ENCODE assay signal across 11 cellular contexts in the genomic region with DNA sequence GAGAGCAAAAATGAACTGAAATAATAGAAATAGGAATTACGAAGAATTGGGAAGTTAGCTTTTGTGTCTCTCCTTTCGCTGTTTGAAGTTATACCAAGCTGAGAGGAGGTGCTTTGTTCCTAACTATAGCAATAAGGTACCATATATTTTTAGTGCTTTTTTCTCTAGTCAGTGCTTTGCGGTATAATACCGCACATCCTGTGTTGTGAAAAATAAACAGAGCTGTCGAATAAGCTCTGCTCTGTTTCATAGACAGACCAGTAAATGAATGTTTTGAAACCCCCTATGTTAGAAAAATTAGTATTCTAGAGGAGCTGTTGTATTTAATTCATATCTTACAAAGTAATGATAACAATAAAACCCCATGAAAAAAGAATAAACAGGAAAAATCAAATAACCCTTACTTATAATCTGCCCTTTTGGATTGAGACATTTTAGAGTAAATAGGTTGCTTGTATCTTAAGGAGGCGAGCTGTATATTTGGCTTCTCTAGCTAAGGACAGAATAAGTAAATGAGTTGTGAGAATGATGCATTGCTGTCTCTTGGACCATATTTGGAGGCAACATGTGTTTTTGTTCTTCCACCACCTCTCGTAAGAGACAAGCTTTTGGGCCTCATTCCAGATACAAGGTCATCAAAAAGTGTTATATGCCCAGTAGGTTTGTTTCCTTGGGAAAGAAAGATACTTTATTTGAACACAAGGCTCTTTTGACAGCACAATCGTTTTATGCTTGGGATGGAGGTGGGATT.
DNase-seq lines count a peak whose midpoint lies in the region; ATAC-seq and TF ChIP-seq lines count a peak whose summit lies in the region.
"Had no signal": no experiment of that assay in that cellular context is flagged by ENCODE, and none has a peak within 500 bp of the region (broad histone marks: within the 10 kb centered on the region; RNA-seq: fewer than 3 reads in every experiment).

No MANE protein-coding gene starts in this region.

- H4K20me1 ChIP-seq in IMR-90 (ENCODE audit: insufficient read depth, low read length) (peaks cover 43% of the 10 kb centered on the region), mammary epithelial cell (ENCODE audit: insufficient read depth, low read length) (no peaks in the 10 kb centered on the region)

- peak overlapping the region; percentile 3; the same call in 1 of the 2 replicates for H2AK5ac ChIP-seq in IMR-90 (ENCODE audit: low read depth, low read length)

- in situ Hi-C loops in IMR-90 (cut with MboI; ENCODE audit: low sequenced_read_pairs): no loop called here
- in situ Hi-C loops in mammary epithelial cell (cut with MboI; ENCODE audit: low sequenced_read_pairs in 2 of 2): loop anchor here (5.0 to 25.0 kb wide), 5 partner anchors 134 to 484 kb away; a partner anchor contains a TSS

- peaks cover 58% of the 10 kb centered on the region for H3K4me1 ChIP-seq in CD8-positive, alpha-beta T cell (ENCODE audit: insufficient read depth, low read length)
- H3K4me1 ChIP-seq in IMR-90 (ENCODE audit: control insufficient read depth, insufficient read depth, low read length) (peaks cover 28% of the 10 kb centered on the region), mammary epithelial cell (ENCODE audit: insufficient read depth, low read length) (peaks cover 64% of the 10 kb centered on the region), mesodermal cell (ENCODE audit: control insufficient read depth, insufficient read depth, low read length, poor library complexity, severe bottlenecking) (peaks cover 53% of the 10 kb centered on the region)

- BruUV-seq in IMR-90 (replicated peaks; lab: Mats Ljungman, UMichigan) (no TSS peak), mammary epithelial cell (replicated peaks; lab: Mats Ljungman, UMichigan) (no TSS peak)

- H2BK120ac ChIP-seq in IMR-90 (ENCODE audit: low read depth, low read length): peak overlapping the region; percentile 76; the same call in 1 of the 2 replicates

- H3K4me3 Mint-ChIP-seq in CD8-positive, alpha-beta T cell: peak overlapping the region; percentile 46

- H3K79me1 ChIP-seq in IMR-90 (ENCODE audit: low read depth in 1 of 2, low read length in 2 of 2): peaks cover 37 to 66% of the 10 kb centered on the region in 2 experiments

- no peaks in the 10 kb centered on the region for H3K9me3 ChIP-seq in CD8-positive, alpha-beta T cell (ENCODE audit: low read length)
- H3K9me3 ChIP-seq in IMR-90 (ENCODE audit: control insufficient read depth, insufficient read depth, low read length) (no peaks in the 10 kb centered on the region), mammary epithelial cell (replicated peaks; ENCODE audit: insufficient read depth, low read length) (no peaks in the 10 kb centered on the region), mesodermal cell (ENCODE audit: control insufficient read depth, low read length) (no peaks in the 10 kb centered on the region)

- no peak for TF ChIP-seq CTCF in CD8-positive, alpha-beta T cell (IDR thresholded peaks at IDR 0.05)
- TF ChIP-seq CTCF in IMR-90 (conservative IDR thresholded peaks at IDR 0.05; ENCODE audit: low read depth, low read length) (no peak), mammary epithelial cell (conservative IDR thresholded peaks at IDR 0.05 in 1 of 2, IDR thresholded peaks at IDR 0.05 in 1 of 2; ENCODE audit: extremely low read depth in 1 of 2, insufficient read depth in 1 of 2, low read depth in 1 of 2, low read length in 2 of 2) (no peak)

- no peak for DNase-seq in CD8-positive, alpha-beta T cell
- DNase-seq in IMR-90 (no peak), mammary epithelial cell (no peak), NCI-H1694 treated with DMSO at 0.1 percent for 48 hours (lab: John Stamatoyannopoulos, UW) (no peak), GOT3 (lab: John Stamatoyannopoulos, UW) (no peak)
- no peak for DNase-seq in stimulated activated CD4-positive, alpha-beta T cell treated with anti-CD3 and anti-CD28 coated beads, Interleukin-4, amount 100 ng/mL, for 4 hours
- DNase-seq: NCI-H146; RPMI8226; stimulated activated CD4-positive, alpha-beta T cell treated with anti-CD3 and anti-CD28 coated beads, Interleukin-1b, Interleukin-23, amount 100 ng/mL, for 48 hours had no signal

- H3K9me3 Mint-ChIP-seq in CD8-positive, alpha-beta T cell: no peaks in the 10 kb centered on the region

- H2BK20ac ChIP-seq in IMR-90 (ENCODE audit: low read depth, low read length): peak overlapping the region; percentile 2; the same call in 1 of the 2 replicates

- H3K4me1 Mint-ChIP-seq in CD8-positive, alpha-beta T cell (ENCODE audit: low read depth): peaks cover 67% of the 10 kb centered on the region

- H3K4me2 ChIP-seq in IMR-90 (ENCODE audit: low read depth, low read length): peak overlapping the region; percentile 34; the same call in 1 of the 2 replicates
- no peak overlapping the region for H3K4me2 ChIP-seq in mammary epithelial cell (ENCODE audit: insufficient read depth, low read depth, low read length)

- H4K91ac ChIP-seq in IMR-90 (ENCODE audit: insufficient read depth, low read depth, low read length): peak overlapping the region; percentile 59

- peaks cover 64% of the 10 kb centered on the region for H3K36me3 Mint-ChIP-seq in CD8-positive, alpha-beta T cell

- no peak overlapping the region; the same call in 1 of the 2 replicates for H3K56ac ChIP-seq in IMR-90 (ENCODE audit: extremely low read depth, insufficient read depth, low read length)

- H4K8ac ChIP-seq in IMR-90 (ENCODE audit: low read depth in 2 of 2, low read length in 2 of 2): peak overlapping the region; percentile 3 to 74; a peak in 3 of 4 replicates

- peak overlapping the region; percentile 88 for H3K4ac ChIP-seq in IMR-90 (ENCODE audit: low read depth, low read length)

- intact Hi-C loops in CD8-positive, alpha-beta T cell (cut with DNase I, micrococcal nuclease): loop anchor here (5.0 kb wide), 2 partner anchors 36 to 131 kb away; a partner anchor contains a TSS
- intact Hi-C loops in IMR-90 (cut with micrococcal nuclease): no loop called here
- intact Hi-C loops in mammary epithelial cell (cut with micrococcal nuclease): no loop called here

- no peaks in the 10 kb centered on the region for H3K27me3 ChIP-seq in CD8-positive, alpha-beta T cell (ENCODE audit: insufficient read depth, low read length)
- H3K27me3 ChIP-seq in IMR-90 (ENCODE audit: control insufficient read depth, insufficient read depth, low read length): no peaks in the 10 kb centered on the region
- H3K27me3 ChIP-seq in mammary epithelial cell (ENCODE audit: insufficient read depth, low read length): no peaks in the 10 kb centered on the region

- peak overlapping the region; percentile 2 for H2AK9ac ChIP-seq in IMR-90 (replicated peaks; ENCODE audit: low read depth, low read length, poor library complexity)

- POLR2A ChIA-PET in CD8-positive, alpha-beta T cell (lab: Charles Lee): interaction anchor here (0.7 to 1.4 kb wide), 7 partner anchors 12 to 495 kb away, joined by 3 to 6 read pairs (median 4); no protein-coding TSS in a partner anchor
- POLR2A ChIA-PET in IMR-90 (lab: Charles Lee; ENCODE audit: unreplicated experiment): no interaction called here

- H3K9me1 ChIP-seq in IMR-90 (ENCODE audit: insufficient read depth, low read length): peaks cover 31% of the 10 kb centered on the region

- peak overlapping the region; percentile 49; the same call in 2 of the 3 replicates for H2BK15ac ChIP-seq in IMR-90 (ENCODE audit: low read depth, low read length)

- H3K18ac ChIP-seq in IMR-90 (ENCODE audit: low read depth, low read length): peak overlapping the region; percentile 63; the same call in 1 of the 2 replicates

- peak overlapping the region; percentile 95 for H2BK5ac ChIP-seq in IMR-90 (ENCODE audit: low read depth, low read length, poor library complexity, severe bottlenecking)

- peaks cover 18% of the 10 kb centered on the region for H3K36me3 ChIP-seq in CD8-positive, alpha-beta T cell (ENCODE audit: insufficient read depth, low read length)
- H3K36me3 ChIP-seq in IMR-90 (ENCODE audit: control insufficient read depth, insufficient read depth, low read length) (peaks cover 26% of the 10 kb centered on the region), mammary epithelial cell (ENCODE audit: insufficient read depth, low read length) (peaks cover 46% of the 10 kb centered on the region), mesodermal cell (ENCODE audit: control insufficient read depth, insufficient read depth, low read length) (peaks cover 56% of the 10 kb centered on the region)

- no peak overlapping the region for H3K9ac ChIP-seq in IMR-90 (ENCODE audit: low read depth, low read length)
- no peak overlapping the region for H3K9ac ChIP-seq in mammary epithelial cell (ENCODE audit: insufficient read depth, low read length)

- H4K5ac ChIP-seq in IMR-90 (ENCODE audit: low read depth, low read length): peak overlapping the region; percentile 37; the same call in 1 of the 2 replicates

- CTCF ChIA-PET in CD8-positive, alpha-beta T cell (lab: Charles Lee): interaction anchor here (0.5 to 11.7 kb wide), 12 partner anchors 14 to 467 kb away, joined by 3 to 138 read pairs (median 4); a partner anchor contains a TSS
- CTCF ChIA-PET in IMR-90 (lab: Yijun Ruan, JAX) (interaction anchor here (0.8 kb wide), 1 partner anchor 12 kb away, joined by 3 read pairs; no protein-coding TSS in a partner anchor), mammary epithelial cell (lab: Charles Lee; ENCODE audit: low non-redundant PET) (no interaction called here)

- dilution Hi-C loops in IMR-90 (cut with HindIII; ENCODE audit: low sequenced_read_pairs, unreplicated experiment): no loop called here
- dilution Hi-C loops in mammary epithelial cell (cut with HindIII; ENCODE audit: low sequenced_read_pairs): loop anchor here (25.0 kb wide), 1 partner anchor 316 kb away; no protein-coding TSS in a partner anchor

- no peak for TF ChIP-seq POLR2A in IMR-90 (IDR thresholded peaks at IDR 0.05; ENCODE audit: low read depth, low read length)

- peak; percentile 79 for ATAC-seq in CD8-positive, alpha-beta T cell
- no peak for ATAC-seq in IMR-90 (ENCODE audit: low read depth)
- ATAC-seq in GM21526 (IDR thresholded peaks at IDR 0.05; ENCODE audit: low FRiP score, unreplicated experiment): no peak

- no peak overlapping the region for H2AFZ ChIP-seq in IMR-90 (replicated peaks; ENCODE audit: low read length, poor library complexity)
- H2AFZ ChIP-seq in mammary epithelial cell (ENCODE audit: low read depth, low read length): no peak overlapping the region

- no peak overlapping the region for H3K27ac ChIP-seq in CD8-positive, alpha-beta T cell (ENCODE audit: low read depth, low read length)
- H3K27ac ChIP-seq in IMR-90 (ENCODE audit: insufficient read depth, low read length): peak overlapping the region; percentile 10; the same call in 1 of the 2 replicates
- H3K27ac ChIP-seq in mammary epithelial cell (ENCODE audit: insufficient read depth, low read depth, low read length): peak overlapping the region; percentile 77
- peak overlapping the region; percentile 81 for H3K27ac ChIP-seq in mesodermal cell (ENCODE audit: low read depth, low read length, severe bottlenecking)

- WGBS in IMR-90 (ENCODE audit: extremely low coverage in 2 of 2, insufficient read length in 1 of 2), 2 experiments: no CpG with 5 or more reads among the region's 8 CpGs
- WGBS in mammary epithelial cell (ENCODE audit: low coverage, missing lambda C conversion rate): 88% methylated on average over 8 of the region's 8 CpGs
- WGBS in mesodermal cell (ENCODE audit: insufficient coverage in 2 of 2), 2 experiments: 97% methylated on average over 3 to 4 of the region's 8 CpGs

- no peaks in the 10 kb centered on the region for H3K27me3 Mint-ChIP-seq in CD8-positive, alpha-beta T cell (ENCODE audit: low read depth)

- peaks cover 79% of the 10 kb centered on the region for H3K79me2 ChIP-seq in mammary epithelial cell (ENCODE audit: insufficient read depth, low read length)

- H3K23ac ChIP-seq in IMR-90 (ENCODE audit: low read depth, low read length): peak overlapping the region; percentile 39

- no peak overlapping the region for H3K4me3 ChIP-seq in CD8-positive, alpha-beta T cell (ENCODE audit: low read depth, low read length)
- H3K4me3 ChIP-seq in IMR-90 (ENCODE audit: insufficient read depth, low read depth, low read length): no peak overlapping the region
- no peak overlapping the region for H3K4me3 ChIP-seq in mammary epithelial cell (replicated peaks in 1 of 3; ENCODE audit: insufficient read depth in 1 of 3, low read depth in 2 of 3, low read length in 3 of 3)
- H3K4me3 ChIP-seq in mesodermal cell (ENCODE audit: extremely low read depth, insufficient read depth, low read length, poor library complexity, severe bottlenecking): no peak overlapping the region

- no peak for TF ChIP-seq RAD21 in IMR-90 (IDR thresholded peaks at IDR 0.05; ENCODE audit: low read length)

- H3K14ac ChIP-seq in IMR-90 (replicated peaks; ENCODE audit: low read depth, low read length): peak overlapping the region; percentile 64

- peak overlapping the region; percentile 16 for H3K27ac Mint-ChIP-seq in CD8-positive, alpha-beta T cell

Comparison
In these comparisons a context has a peak if more than half of its experiments do, and no peak if none do; other contexts are left out.
1. intact Hi-C loops: an anchor here in CD8-positive, alpha-beta T cell (5.0 kb wide); none called in IMR-90 and mammary epithelial cell.